ENCODE assay signal across 1 cellular context in genomic region chr20:25173886-25174308, GRCh38.
TF ChIP-seq lines count a peak whose summit lies in the region.

No MANE protein-coding gene starts in this region.

TF ChIP-seq in HepG2, 621 proteins besides CTCF, POLR2A, EP300 and RAD21 (continued from another document and continues in another):
- TF ChIP-seq AKNA (CRISPR knock-in tag; IDR thresholded peaks at IDR 0.05; ENCODE audit: borderline replicate concordance): no peak
- TF ChIP-seq ZNF614 (CRISPR knock-in tag; IDR thresholded peaks at IDR 0.05; ENCODE audit: borderline replicate concordance): peak; percentile 75; the same call in 1 of the 2 replicates
- TF ChIP-seq ZNF3 (CRISPR knock-in tag; IDR thresholded peaks at IDR 0.05): no peak
- TF ChIP-seq SAFB2 (CRISPR knock-in tag; IDR thresholded peaks at IDR 0.05; ENCODE audit: borderline replicate concordance, low read depth): no peak
- TF ChIP-seq ZNF766 (CRISPR knock-in tag; IDR thresholded peaks at IDR 0.05; ENCODE audit: borderline replicate concordance): no peak
- TF ChIP-seq GLI4 (CRISPR knock-in tag; IDR thresholded peaks at IDR 0.05; ENCODE audit: borderline replicate concordance): no peak
- TF ChIP-seq GPN1 (CRISPR knock-in tag; IDR thresholded peaks at IDR 0.05; ENCODE audit: borderline replicate concordance): no peak
- peak; percentile 67; the same call in 1 of the 2 replicates for TF ChIP-seq FOXO1 (CRISPR knock-in tag; IDR thresholded peaks at IDR 0.05)
- no peak for TF ChIP-seq ARNTL (CRISPR knock-in tag; IDR thresholded peaks at IDR 0.05)
- TF ChIP-seq PITX1 (CRISPR knock-in tag; IDR thresholded peaks at IDR 0.05): peak; percentile 77; the same call in 1 of the 2 replicates
- TF ChIP-seq SRSF9 (IDR thresholded peaks at IDR 0.05; ENCODE audit: borderline replicate concordance, insufficient read depth, low read depth, low read length, poor library complexity, severe bottlenecking): no peak
- TF ChIP-seq MBD4 (IDR thresholded peaks at IDR 0.05; ENCODE audit: borderline replicate concordance, low read length): no peak
- no peak for TF ChIP-seq FOXA1 (IDR thresholded peaks at IDR 0.05)
- TF ChIP-seq FOXA1 (CRISPR knock-in tag; IDR thresholded peaks at IDR 0.05): peak; percentile 86
- peak; percentile 35; the same call in 1 of the 2 replicates for TF ChIP-seq DRAP1 (CRISPR knock-in tag; IDR thresholded peaks at IDR 0.05)
- no peak for TF ChIP-seq ZNF160 (CRISPR knock-in tag; IDR thresholded peaks at IDR 0.05)
- peak; percentile 78 for TF ChIP-seq ZMYM4 (CRISPR knock-in tag; IDR thresholded peaks at IDR 0.05)
- TF ChIP-seq NFKBIZ (CRISPR knock-in tag; IDR thresholded peaks at IDR 0.05): peak; percentile 89; the same call in 1 of the 2 replicates
- TF ChIP-seq ZNF780A (CRISPR knock-in tag; IDR thresholded peaks at IDR 0.05): no peak
- no peak for TF ChIP-seq NONO (IDR thresholded peaks at IDR 0.05)
- TF ChIP-seq NONO (CRISPR knock-in tag; conservative IDR thresholded peaks at IDR 0.05): no peak
- no peak for TF ChIP-seq PAX8 (CRISPR knock-in tag; IDR thresholded peaks at IDR 0.05; ENCODE audit: borderline replicate concordance)
- TF ChIP-seq RFX5 (IDR thresholded peaks at IDR 0.05; ENCODE audit: low read depth, low read length): no peak
- no peak for TF ChIP-seq ZNF703 (CRISPR knock-in tag; IDR thresholded peaks at IDR 0.05; ENCODE audit: borderline replicate concordance)
- no peak for TF ChIP-seq ZNF337 (CRISPR knock-in tag; IDR thresholded peaks at IDR 0.05; ENCODE audit: borderline replicate concordance, low read depth)
- TF ChIP-seq TCF12 (IDR thresholded peaks at IDR 0.05): no peak
- TF ChIP-seq TCF12 (CRISPR knock-in tag; IDR thresholded peaks at IDR 0.05): 0 out of 2 replicates have a peak, but pooled peaks have one; percentile 3
- no peak for TF ChIP-seq ZNF724P (CRISPR knock-in tag; IDR thresholded peaks at IDR 0.05; ENCODE audit: borderline replicate concordance)
- TF ChIP-seq MYNN (CRISPR knock-in tag; IDR thresholded peaks at IDR 0.05; ENCODE audit: low read depth): no peak
- no peak for TF ChIP-seq PAWR (CRISPR knock-in tag; IDR thresholded peaks at IDR 0.05; ENCODE audit: borderline replicate concordance)
- no peak for TF ChIP-seq MAZ (IDR thresholded peaks at IDR 0.05; ENCODE audit: borderline replicate concordance, low read depth, low read length)
- TF ChIP-seq MAZ (CRISPR knock-in tag; IDR thresholded peaks at IDR 0.05; ENCODE audit: low read depth): no peak
- no peak for TF ChIP-seq HES4 (CRISPR knock-in tag; IDR thresholded peaks at IDR 0.05; ENCODE audit: borderline replicate concordance)
- TF ChIP-seq, protein P1, sequence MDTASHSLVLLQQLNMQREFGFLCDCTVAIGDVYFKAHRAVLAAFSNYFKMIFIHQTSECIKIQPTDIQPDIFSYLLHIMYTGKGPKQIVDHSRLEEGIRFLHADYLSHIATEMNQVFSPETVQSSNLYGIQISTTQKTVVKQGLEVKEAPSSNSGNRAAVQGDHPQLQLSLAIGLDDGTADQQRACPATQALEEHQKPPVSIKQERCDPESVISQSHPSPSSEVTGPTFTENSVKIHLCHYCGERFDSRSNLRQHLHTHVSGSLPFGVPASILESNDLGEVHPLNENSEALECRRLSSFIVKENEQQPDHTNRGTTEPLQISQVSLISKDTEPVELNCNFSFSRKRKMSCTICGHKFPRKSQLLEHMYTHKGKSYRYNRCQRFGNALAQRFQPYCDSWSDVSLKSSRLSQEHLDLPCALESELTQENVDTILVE (CRISPR knock-in tag; IDR thresholded peaks at IDR 0.05): 0 out of 2 replicates have a peak, but pooled peaks have one; percentile 27
- TF ChIP-seq, protein P2, sequence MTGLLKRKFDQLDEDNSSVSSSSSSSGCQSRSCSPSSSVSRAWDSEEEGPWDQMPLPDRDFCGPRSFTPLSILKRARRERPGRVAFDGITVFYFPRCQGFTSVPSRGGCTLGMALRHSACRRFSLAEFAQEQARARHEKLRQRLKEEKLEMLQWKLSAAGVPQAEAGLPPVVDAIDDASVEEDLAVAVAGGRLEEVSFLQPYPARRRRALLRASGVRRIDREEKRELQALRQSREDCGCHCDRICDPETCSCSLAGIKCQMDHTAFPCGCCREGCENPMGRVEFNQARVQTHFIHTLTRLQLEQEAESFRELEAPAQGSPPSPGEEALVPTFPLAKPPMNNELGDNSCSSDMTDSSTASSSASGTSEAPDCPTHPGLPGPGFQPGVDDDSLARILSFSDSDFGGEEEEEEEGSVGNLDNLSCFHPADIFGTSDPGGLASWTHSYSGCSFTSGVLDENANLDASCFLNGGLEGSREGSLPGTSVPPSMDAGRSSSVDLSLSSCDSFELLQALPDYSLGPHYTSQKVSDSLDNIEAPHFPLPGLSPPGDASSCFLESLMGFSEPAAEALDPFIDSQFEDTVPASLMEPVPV (CRISPR knock-in tag; IDR thresholded peaks at IDR 0.05): peak; percentile 59; the same call in 1 of the 2 replicates
- TF ChIP-seq, protein P3, sequence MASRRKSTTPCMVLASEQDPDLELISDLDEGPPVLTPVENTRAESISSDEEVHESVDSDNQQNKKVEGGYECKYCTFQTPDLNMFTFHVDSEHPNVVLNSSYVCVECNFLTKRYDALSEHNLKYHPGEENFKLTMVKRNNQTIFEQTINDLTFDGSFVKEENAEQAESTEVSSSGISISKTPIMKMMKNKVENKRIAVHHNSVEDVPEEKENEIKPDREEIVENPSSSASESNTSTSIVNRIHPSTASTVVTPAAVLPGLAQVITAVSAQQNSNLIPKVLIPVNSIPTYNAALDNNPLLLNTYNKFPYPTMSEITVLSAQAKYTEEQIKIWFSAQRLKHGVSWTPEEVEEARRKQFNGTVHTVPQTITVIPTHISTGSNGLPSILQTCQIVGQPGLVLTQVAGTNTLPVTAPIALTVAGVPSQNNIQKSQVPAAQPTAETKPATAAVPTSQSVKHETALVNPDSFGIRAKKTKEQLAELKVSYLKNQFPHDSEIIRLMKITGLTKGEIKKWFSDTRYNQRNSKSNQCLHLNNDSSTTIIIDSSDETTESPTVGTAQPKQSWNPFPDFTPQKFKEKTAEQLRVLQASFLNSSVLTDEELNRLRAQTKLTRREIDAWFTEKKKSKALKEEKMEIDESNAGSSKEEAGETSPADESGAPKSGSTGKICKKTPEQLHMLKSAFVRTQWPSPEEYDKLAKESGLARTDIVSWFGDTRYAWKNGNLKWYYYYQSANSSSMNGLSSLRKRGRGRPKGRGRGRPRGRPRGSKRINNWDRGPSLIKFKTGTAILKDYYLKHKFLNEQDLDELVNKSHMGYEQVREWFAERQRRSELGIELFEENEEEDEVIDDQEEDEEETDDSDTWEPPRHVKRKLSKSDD (CRISPR knock-in tag; IDR thresholded peaks at IDR 0.05; ENCODE audit: low read depth): no peak
- TF ChIP-seq MNT (IDR thresholded peaks at IDR 0.05): no peak
- TF ChIP-seq NFE2 (CRISPR knock-in tag; IDR thresholded peaks at IDR 0.05): no peak
- no peak for TF ChIP-seq TAF15 (IDR thresholded peaks at IDR 0.05; ENCODE audit: low read depth, low read length, poor library complexity, severe bottlenecking)
- peak; percentile 40; the same call in 1 of the 2 replicates for TF ChIP-seq YEATS2 (CRISPR knock-in tag; IDR thresholded peaks at IDR 0.05; ENCODE audit: borderline replicate concordance)
- no peak for TF ChIP-seq ZFP36L2 (CRISPR knock-in tag; IDR thresholded peaks at IDR 0.05)
- no peak for TF ChIP-seq ZNF687 (CRISPR knock-in tag; IDR thresholded peaks at IDR 0.05)
- TF ChIP-seq, protein P4, sequence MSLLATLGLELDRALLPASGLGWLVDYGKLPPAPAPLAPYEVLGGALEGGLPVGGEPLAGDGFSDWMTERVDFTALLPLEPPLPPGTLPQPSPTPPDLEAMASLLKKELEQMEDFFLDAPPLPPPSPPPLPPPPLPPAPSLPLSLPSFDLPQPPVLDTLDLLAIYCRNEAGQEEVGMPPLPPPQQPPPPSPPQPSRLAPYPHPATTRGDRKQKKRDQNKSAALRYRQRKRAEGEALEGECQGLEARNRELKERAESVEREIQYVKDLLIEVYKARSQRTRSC (CRISPR knock-in tag; IDR thresholded peaks at IDR 0.05; ENCODE audit: low read depth): no peak
- peak; percentile 66; the same call in 1 of the 2 replicates for TF ChIP-seq ZNF331 (CRISPR knock-in tag; IDR thresholded peaks at IDR 0.05)
- peak; percentile 77 for TF ChIP-seq CREM (IDR thresholded peaks at IDR 0.05)
- TF ChIP-seq CREM (CRISPR knock-in tag; IDR thresholded peaks at IDR 0.05): no peak
- TF ChIP-seq HMG20A (CRISPR knock-in tag; IDR thresholded peaks at IDR 0.05; ENCODE audit: borderline replicate concordance): peak; percentile 85; the same call in 1 of the 2 replicates
- TF ChIP-seq ZNF207 (IDR thresholded peaks at IDR 0.05; ENCODE audit: borderline replicate concordance): no peak
